Comparison of ENCODE assay signal across 8 cellular contexts in genomic region chr11:110430267-110431211, GRCh38. TPM values are rescaled to one million over a fixed set of nuclear protein-coding genes. Genes with fewer than 3 reads are reported as not detected.
DNase-seq lines count a peak whose midpoint lies in the region; ATAC-seq and TF ChIP-seq lines count a peak whose summit lies in the region.

No MANE protein-coding gene starts in this region.

- H4K91ac ChIP-seq in IMR-90 (ENCODE audit: insufficient read depth, low read depth, low read length): peak overlapping the region; percentile 58

- 3% methylated on average over 27 of the region's 52 CpGs; no CpG with 5 or more reads in 1 of the 2 experiments for WGBS in IMR-90 (ENCODE audit: extremely low coverage in 2 of 2, insufficient read length in 1 of 2), 2 experiments

- no peaks in the 10 kb centered on the region for H3K9me3 ChIP-seq in IMR-90 (ENCODE audit: control insufficient read depth, insufficient read depth, low read length)

- no peaks in the 10 kb centered on the region for H3K27me3 ChIP-seq in IMR-90 (ENCODE audit: control insufficient read depth, insufficient read depth, low read length)

- BruUV-seq in IMR-90 (replicated peaks; lab: Mats Ljungman, UMichigan): TSS peak; percentile 43

- TF ChIP-seq RAD21 in IMR-90 (IDR thresholded peaks at IDR 0.05; ENCODE audit: low read length): no peak

- intact Hi-C loops in IMR-90 (cut with micrococcal nuclease): loop anchor here (5.0 to 10.0 kb wide), 2 partner anchors 53 to 1014 kb away; no protein-coding TSS in a partner anchor

- CTCF ChIA-PET in IMR-90 (lab: Yijun Ruan, JAX): interaction anchor here (0.5 to 1.3 kb wide), 5 partner anchors 13 to 1934 kb away, joined by 3 to 4 read pairs (median 3); no protein-coding TSS in a partner anchor

- H2AK9ac ChIP-seq in IMR-90 (replicated peaks; ENCODE audit: low read depth, low read length, poor library complexity): peak overlapping the region; percentile 90

- peak overlapping the region; percentile 96 for H3K14ac ChIP-seq in IMR-90 (replicated peaks; ENCODE audit: low read depth, low read length)

- dilution Hi-C loops in IMR-90 (cut with HindIII; ENCODE audit: low sequenced_read_pairs, unreplicated experiment): no loop called here

- peaks cover 15 to 43% of the 10 kb centered on the region in 2 experiments; a peak in 3 of 4 replicates for H3K79me1 ChIP-seq in IMR-90 (ENCODE audit: low read depth in 1 of 2, low read length in 2 of 2)

- peak; percentile 49 for ATAC-seq in GM21528 (IDR thresholded peaks at IDR 0.05; ENCODE audit: low FRiP score, unreplicated experiment)
- ATAC-seq in IMR-90 (ENCODE audit: low read depth): peak; percentile 40
- peak; percentile 31 to 39 for ATAC-seq in activated CD4-positive, CD25-positive, alpha-beta regulatory T cell treated with anti-CD3 and anti-CD28 coated beads, Interleukin-2, amount 50 U/mL, for 24 hours

- H3K23ac ChIP-seq in IMR-90 (ENCODE audit: low read depth, low read length): peak overlapping the region; percentile 93

- peak overlapping the region; percentile 98 for H3K9ac ChIP-seq in IMR-90 (ENCODE audit: low read depth, low read length)

- peaks cover 9% of the 10 kb centered on the region for H3K4me1 ChIP-seq in IMR-90 (ENCODE audit: control insufficient read depth, insufficient read depth, low read length)

- no peak; the same call in 1 of the 2 replicates for TF ChIP-seq POLR2A in IMR-90 (IDR thresholded peaks at IDR 0.05; ENCODE audit: low read depth, low read length)

- H3K36me3 ChIP-seq in IMR-90 (ENCODE audit: control insufficient read depth, insufficient read depth, low read length): no peaks in the 10 kb centered on the region

- H2BK120ac ChIP-seq in IMR-90 (ENCODE audit: low read depth, low read length): peak overlapping the region; percentile 35

- H3K9me1 ChIP-seq in IMR-90 (ENCODE audit: insufficient read depth, low read length): peaks cover 6% of the 10 kb centered on the region

- H2AK5ac ChIP-seq in IMR-90 (ENCODE audit: low read depth, low read length): peak overlapping the region; percentile 84

- DNase-seq in G401 (ENCODE audit: low spot score): peak; percentile 48
- peak; percentile 56 for DNase-seq in IMR-90
- peak; percentile 38 for DNase-seq in effector CD8-positive, alpha-beta T cell (lab: John Stamatoyannopoulos, UW)
- peak; percentile 49 for DNase-seq in medulla oblongata (ENCODE audit: extremely low spot score)
- no peak for DNase-seq in SIG-M5 treated with dmso at 0.1 percent for 504 hours (lab: John Stamatoyannopoulos, UW; ENCODE audit: unreplicated experiment)

- POLR2A ChIA-PET in IMR-90 (lab: Charles Lee; ENCODE audit: unreplicated experiment): interaction anchor here (1.0 kb wide), 1 partner anchor 234 kb away, joined by 3 read pairs; no protein-coding TSS in a partner anchor

- H3K4me2 ChIP-seq in IMR-90 (ENCODE audit: low read depth, low read length): peak overlapping the region; percentile 94

- H4K8ac ChIP-seq in IMR-90 (ENCODE audit: low read depth in 2 of 2, low read length in 2 of 2): peak overlapping the region; percentile 35 to 70; a peak in 2 of 4 replicates

- peak overlapping the region; percentile 83 for H3K4ac ChIP-seq in IMR-90 (ENCODE audit: low read depth, low read length)

- H2BK5ac ChIP-seq in IMR-90 (ENCODE audit: low read depth, low read length, poor library complexity, severe bottlenecking): peak overlapping the region; percentile 21

- in situ Hi-C loops in G401 (cut with HindIII; ENCODE audit: low sequenced_read_pairs): no loop called here
- in situ Hi-C loops in IMR-90 (cut with MboI; ENCODE audit: low sequenced_read_pairs): loop anchor here (5.0 kb wide), 1 partner anchor 228 kb away; no protein-coding TSS in a partner anchor

- H2BK20ac ChIP-seq in IMR-90 (ENCODE audit: low read depth, low read length): no peak overlapping the region

- TF ChIP-seq CTCF in IMR-90 (conservative IDR thresholded peaks at IDR 0.05; ENCODE audit: low read depth, low read length): no peak

- peaks cover 30% of the 10 kb centered on the region for H4K20me1 ChIP-seq in IMR-90 (ENCODE audit: insufficient read depth, low read length)

- H4K5ac ChIP-seq in IMR-90 (ENCODE audit: low read depth, low read length): peak overlapping the region; percentile 37

- peak overlapping the region; percentile 94 for H2AFZ ChIP-seq in IMR-90 (replicated peaks; ENCODE audit: low read length, poor library complexity)

- peak overlapping the region; percentile 85 for H3K56ac ChIP-seq in IMR-90 (ENCODE audit: extremely low read depth, insufficient read depth, low read length)

- H3K18ac ChIP-seq in IMR-90 (ENCODE audit: low read depth, low read length): peak overlapping the region; percentile 75

- peak overlapping the region; percentile 92 for H3K27ac ChIP-seq in IMR-90 (ENCODE audit: insufficient read depth, low read length)
- H3K27ac ChIP-seq in temporal lobe (ENCODE audit: low read depth, low read length): peak overlapping the region; percentile 63

- peak overlapping the region; percentile 17; the same call in 1 of the 3 replicates for H2BK15ac ChIP-seq in IMR-90 (ENCODE audit: low read depth, low read length)

- peak overlapping the region; percentile 86 for H3K4me3 ChIP-seq in IMR-90 (ENCODE audit: insufficient read depth, low read depth, low read length)

TF ChIP-seq in IMR-90, 13 proteins besides CTCF, POLR2A, EP300 and RAD21:
- TF ChIP-seq RFX5 (IDR thresholded peaks at IDR 0.05; ENCODE audit: low read depth, low read length): no peak
- peak; percentile 35; the same call in 1 of the 2 replicates for TF ChIP-seq CEBPB (IDR thresholded peaks at IDR 0.05; ENCODE audit: low read depth, low read length)

RNA-seq across cellular contexts. Expression of gene FDX1, which starts 0.8 kb away (rescaled TPM):
- 17.6 and 19.8 TPM in 2 replicates for total RNA-seq in G401 (2014; rRNA removed; shearing (Covaris generic))
- total RNA-seq in IMR-90 (2012; rRNA removed): 4.3 and 10.6 TPM in 2 replicates
- polyA plus RNA-seq in IMR-90 (2012; rRNA removed): 4.8 and 5.1 TPM in 2 replicates
- 2.9 and 5.3 TPM in 2 replicates for polyA plus RNA-seq in IMR-90 (2012; cell fraction: cytosol; rRNA removed)
- polyA plus RNA-seq in IMR-90 (2012; cell fraction: nucleus; rRNA removed; ENCODE audit: low replicate concordance): 2.0 and 2.1 TPM in 2 replicates
- total RNA-seq in temporal lobe: 10.1 TPM
